In the genomic region with DNA sequence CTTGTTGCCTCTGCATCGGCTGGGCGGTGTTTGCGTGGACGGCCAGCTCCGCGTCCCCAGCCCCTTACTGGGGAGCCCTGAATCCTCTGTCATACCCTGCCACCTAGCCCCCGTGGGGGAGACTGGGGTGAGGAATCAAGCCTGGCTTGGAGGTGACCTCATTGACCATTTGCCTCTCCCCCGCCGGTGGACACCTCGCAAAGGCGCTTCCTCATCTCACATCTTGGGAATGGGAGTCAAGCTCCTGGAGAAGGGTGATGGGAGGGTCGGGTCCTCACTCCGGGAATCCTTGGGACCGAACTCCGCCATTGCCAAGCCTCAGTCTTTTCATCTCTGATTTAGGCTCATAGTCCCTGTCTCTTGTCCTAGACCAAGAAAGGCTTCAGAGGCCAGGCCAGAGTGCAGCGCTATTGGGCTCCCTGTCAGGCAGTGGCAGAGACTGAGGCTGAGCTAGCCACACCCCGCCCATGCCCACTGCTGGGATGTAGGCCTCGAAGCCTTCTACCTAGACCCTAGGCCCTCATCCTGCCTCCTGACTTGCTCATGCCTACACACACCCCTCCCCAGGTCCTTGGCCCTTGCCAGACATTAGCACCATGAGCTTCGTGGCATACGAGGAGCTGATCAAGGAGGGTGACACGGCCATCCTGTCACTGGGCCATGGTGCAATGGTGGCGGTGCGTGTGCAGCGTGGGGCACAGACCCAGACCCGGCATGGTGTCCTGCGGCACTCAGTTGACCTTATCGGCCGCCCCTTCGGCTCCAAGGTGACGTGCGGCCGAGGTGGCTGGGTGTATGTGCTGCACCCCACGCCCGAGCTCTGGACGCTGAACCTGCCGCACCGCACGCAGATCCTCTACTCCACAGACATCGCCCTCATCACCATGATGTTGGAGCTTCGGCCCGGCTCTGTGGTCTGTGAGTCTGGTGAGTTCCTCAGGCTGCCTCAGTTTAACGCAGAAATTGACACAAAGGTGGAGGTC, we compare ENCODE assay signal across 1 cellular context.
TF ChIP-seq lines count a peak whose summit lies in the region.

No MANE protein-coding gene starts in this region.

TF ChIP-seq in SK-N-SH, 30 proteins besides CTCF, POLR2A, EP300 and RAD21 (continued from another document):
- TF ChIP-seq, protein P1, sequence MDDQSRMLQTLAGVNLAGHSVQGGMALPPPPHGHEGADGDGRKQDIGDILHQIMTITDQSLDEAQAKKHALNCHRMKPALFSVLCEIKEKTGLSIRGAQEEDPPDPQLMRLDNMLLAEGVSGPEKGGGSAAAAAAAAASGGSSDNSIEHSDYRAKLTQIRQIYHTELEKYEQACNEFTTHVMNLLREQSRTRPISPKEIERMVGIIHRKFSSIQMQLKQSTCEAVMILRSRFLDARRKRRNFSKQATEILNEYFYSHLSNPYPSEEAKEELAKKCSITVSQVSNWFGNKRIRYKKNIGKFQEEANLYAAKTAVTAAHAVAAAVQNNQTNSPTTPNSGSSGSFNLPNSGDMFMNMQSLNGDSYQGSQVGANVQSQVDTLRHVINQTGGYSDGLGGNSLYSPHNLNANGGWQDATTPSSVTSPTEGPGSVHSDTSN (IDR thresholded peaks at IDR 0.05), result no peak
- TF ChIP-seq TCF12 (IDR thresholded peaks at IDR 0.05) (no peak), TAF1 (IDR thresholded peaks at IDR 0.05; ENCODE audit: borderline replicate concordance, low read depth, low read length) (no peak), FOSL2 (IDR thresholded peaks at IDR 0.05; ENCODE audit: borderline replicate concordance, low read depth) (no peak), POLR2AphosphoS5 (IDR thresholded peaks at IDR 0.05; ENCODE audit: low read depth, low read length) (no peak; the same call in 1 of the 2 replicates), EZH2phosphoT487 (IDR thresholded peaks at IDR 0.05; ENCODE audit: borderline replicate concordance, low read depth) (no peak), CHD2 (IDR thresholded peaks at IDR 0.05; ENCODE audit: low read length, partially characterized antibody) (no peak), FOXJ3 (CRISPR knock-in tag; IDR thresholded peaks at IDR 0.05) (no peak), TEAD4 (IDR thresholded peaks at IDR 0.05; ENCODE audit: borderline replicate concordance, insufficient read depth) (no peak), JUND (IDR thresholded peaks at IDR 0.05) (no peak), YY1 (IDR thresholded peaks at IDR 0.05; ENCODE audit: low read depth) (no peak), GABPA (IDR thresholded peaks at IDR 0.05; ENCODE audit: low read depth) (no peak)
- TF ChIP-seq, protein P2, sequence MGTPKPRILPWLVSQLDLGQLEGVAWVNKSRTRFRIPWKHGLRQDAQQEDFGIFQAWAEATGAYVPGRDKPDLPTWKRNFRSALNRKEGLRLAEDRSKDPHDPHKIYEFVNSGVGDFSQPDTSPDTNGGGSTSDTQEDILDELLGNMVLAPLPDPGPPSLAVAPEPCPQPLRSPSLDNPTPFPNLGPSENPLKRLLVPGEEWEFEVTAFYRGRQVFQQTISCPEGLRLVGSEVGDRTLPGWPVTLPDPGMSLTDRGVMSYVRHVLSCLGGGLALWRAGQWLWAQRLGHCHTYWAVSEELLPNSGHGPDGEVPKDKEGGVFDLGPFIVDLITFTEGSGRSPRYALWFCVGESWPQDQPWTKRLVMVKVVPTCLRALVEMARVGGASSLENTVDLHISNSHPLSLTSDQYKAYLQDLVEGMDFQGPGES (IDR thresholded peaks at IDR 0.05; ENCODE audit: low read depth, low read length), result no peak
- TF ChIP-seq, protein P3, sequence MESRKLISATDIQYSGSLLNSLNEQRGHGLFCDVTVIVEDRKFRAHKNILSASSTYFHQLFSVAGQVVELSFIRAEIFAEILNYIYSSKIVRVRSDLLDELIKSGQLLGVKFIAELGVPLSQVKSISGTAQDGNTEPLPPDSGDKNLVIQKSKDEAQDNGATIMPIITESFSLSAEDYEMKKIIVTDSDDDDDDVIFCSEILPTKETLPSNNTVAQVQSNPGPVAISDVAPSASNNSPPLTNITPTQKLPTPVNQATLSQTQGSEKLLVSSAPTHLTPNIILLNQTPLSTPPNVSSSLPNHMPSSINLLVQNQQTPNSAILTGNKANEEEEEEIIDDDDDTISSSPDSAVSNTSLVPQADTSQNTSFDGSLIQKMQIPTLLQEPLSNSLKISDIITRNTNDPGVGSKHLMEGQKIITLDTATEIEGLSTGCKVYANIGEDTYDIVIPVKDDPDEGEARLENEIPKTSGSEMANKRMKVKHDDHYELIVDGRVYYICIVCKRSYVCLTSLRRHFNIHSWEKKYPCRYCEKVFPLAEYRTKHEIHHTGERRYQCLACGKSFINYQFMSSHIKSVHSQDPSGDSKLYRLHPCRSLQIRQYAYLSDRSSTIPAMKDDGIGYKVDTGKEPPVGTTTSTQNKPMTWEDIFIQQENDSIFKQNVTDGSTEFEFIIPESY (IDR thresholded peaks at IDR 0.05; ENCODE audit: borderline replicate concordance, low read depth), result no peak
- TF ChIP-seq, protein P4, sequence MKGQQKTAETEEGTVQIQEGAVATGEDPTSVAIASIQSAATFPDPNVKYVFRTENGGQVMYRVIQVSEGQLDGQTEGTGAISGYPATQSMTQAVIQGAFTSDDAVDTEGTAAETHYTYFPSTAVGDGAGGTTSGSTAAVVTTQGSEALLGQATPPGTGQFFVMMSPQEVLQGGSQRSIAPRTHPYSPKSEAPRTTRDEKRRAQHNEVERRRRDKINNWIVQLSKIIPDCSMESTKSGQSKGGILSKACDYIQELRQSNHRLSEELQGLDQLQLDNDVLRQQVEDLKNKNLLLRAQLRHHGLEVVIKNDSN (IDR thresholded peaks at IDR 0.05; ENCODE audit: borderline replicate concordance, low read depth), result no peak
